1 cellular context compared by ENCODE assay signal in genomic region chr3:38084969-38085942, GRCh38.
TF ChIP-seq lines count a peak whose summit lies in the region.

No MANE protein-coding gene starts in this region.

TF ChIP-seq in GM23338, 12 proteins besides CTCF, POLR2A, EP300 and RAD21 (continued from another document):
- TF ChIP-seq ETS1 (IDR thresholded peaks at IDR 0.05) = no peak
- no peak for TF ChIP-seq JUNB (IDR thresholded peaks at IDR 0.05; ENCODE audit: unreplicated experiment)
- no peak for TF ChIP-seq EZH2 (IDR thresholded peaks at IDR 0.05; ENCODE audit: low read depth, unreplicated experiment)
- no peak for TF ChIP-seq STAT1 (IDR thresholded peaks at IDR 0.05; ENCODE audit: unreplicated experiment)
TF ChIP-seq in GM23338: peak in this region for 0.
